13 cellular contexts compared by ENCODE assay signal in genomic region chr6:168133186-168133585, GRCh38. TPM values are rescaled to one million over a fixed set of nuclear protein-coding genes. Genes with fewer than 3 reads are reported as not detected.
DNase-seq lines count a peak whose midpoint lies in the region; ATAC-seq, FAIRE-seq and TF ChIP-seq lines count a peak whose summit lies in the region.
"Had no signal": no experiment of that assay in that cellular context is flagged by ENCODE, and none has a peak within 500 bp of the region (broad histone marks: within the 10 kb centered on the region; RNA-seq: fewer than 3 reads in every experiment).

No MANE protein-coding gene starts in this region.

- 2 to 9% (median 4%) methylated on average over 14 of the region's 14 CpGs for whole genome bisulfite sequencing in ovary, 3 donors

- TF ChIP-seq CTCF in AG10803 (conservative IDR thresholded peaks at IDR 0.05; ENCODE audit: low read length) (no peak), VCaP (conservative IDR thresholded peaks at IDR 0.05) (peak; percentile 42), ovary (IDR thresholded peaks at IDR 0.05) (no peak), GM10248 (IDR thresholded peaks at IDR 0.05; ENCODE audit: control extremely low read depth, extremely low read depth, low read depth, missing control alignments) (no peak)

- H3K27ac ChIP-seq in VCaP: no peak overlapping the region
- H3K27ac ChIP-seq in ovary: no peak overlapping the region

- H3K4me3 Mint-ChIP-seq in activated naive CD8-positive, alpha-beta T cell treated with anti-CD3 and anti-CD28 coated beads, Interleukin-2, amount 50 U/mL, for 24 hours: no peak overlapping the region
- no peak overlapping the region for H3K4me3 Mint-ChIP-seq in activated T-cell treated with anti-CD3 and anti-CD28 coated beads, Interleukin-2, amount 50 U/mL, for 72 hours

- H3K9me3 ChIP-seq in ovary: no peaks in the 10 kb centered on the region

- DNase-seq in AG10803 (ENCODE audit: low read depth) (peak; percentile 44), left ventricle myocardium superior (peak; percentile 65), ovary (peak; percentile 32 to 79 (median 67)), GM10248 (ENCODE audit: extremely low spot score) (no peak), GM12891 (ENCODE audit: insufficient read length, low spot score) (no peak)
- no peak for DNase-seq in activated naive CD8-positive, alpha-beta T cell treated with anti-CD3 and anti-CD28 coated beads, Interleukin-2, amount 50 U/mL, for 24 hours
- DNase-seq in activated T-cell treated with anti-CD3 and anti-CD28 coated beads, Interleukin-2, amount 50 U/mL, for 72 hours: no peak
- DNase-seq: activated T-cell treated with anti-CD3 and anti-CD28 coated beads for 4 hours, SW 1271 had no signal

- no peak for FAIRE-seq in GM12891 (lab: Jason Lieb, UNC)

- no peak for TF ChIP-seq EP300 in ovary (IDR thresholded peaks at IDR 0.05)

- H3K36me3 ChIP-seq in ovary: no peaks in the 10 kb centered on the region

- no peak for TF ChIP-seq POLR2A in ovary (IDR thresholded peaks at IDR 0.05)
- no peak for TF ChIP-seq POLR2A in GM12891 (IDR thresholded peaks at IDR 0.05; ENCODE audit: low read depth, low read length)

- peak; percentile 74 for ATAC-seq in left ventricle myocardium superior
- no peak for ATAC-seq in activated naive CD8-positive, alpha-beta T cell treated with anti-CD3 and anti-CD28 coated beads, Interleukin-2, amount 50 U/mL, for 24 hours
- no peak for ATAC-seq in activated T-cell treated with anti-CD3 and anti-CD28 coated beads, Interleukin-2, amount 50 U/mL, for 72 hours (replicated peaks in 1 of 2)

- peaks cover 7% of the 10 kb centered on the region for H3K4me1 ChIP-seq in ovary (ENCODE audit: insufficient read depth)

- H3K4me1 Mint-ChIP-seq in activated naive CD8-positive, alpha-beta T cell treated with anti-CD3 and anti-CD28 coated beads, Interleukin-2, amount 50 U/mL, for 24 hours: no peaks in the 10 kb centered on the region
- no peaks in the 10 kb centered on the region for H3K4me1 Mint-ChIP-seq in activated T-cell treated with anti-CD3 and anti-CD28 coated beads, Interleukin-2, amount 50 U/mL, for 72 hours (ENCODE audit: low read depth)

- no peaks in the 10 kb centered on the region for H3K27me3 ChIP-seq in ovary

- no peaks in the 10 kb centered on the region for H3K9me3 Mint-ChIP-seq in activated naive CD8-positive, alpha-beta T cell treated with anti-CD3 and anti-CD28 coated beads, Interleukin-2, amount 50 U/mL, for 24 hours
- H3K9me3 Mint-ChIP-seq in activated T-cell treated with anti-CD3 and anti-CD28 coated beads, Interleukin-2, amount 50 U/mL, for 72 hours: no peaks in the 10 kb centered on the region

- POLR2A ChIA-PET in GM10248 (lab: Yijun Ruan, JAX): no interaction called here

- H3K27me3 Mint-ChIP-seq in activated naive CD8-positive, alpha-beta T cell treated with anti-CD3 and anti-CD28 coated beads, Interleukin-2, amount 50 U/mL, for 24 hours: peaks cover 10% of the 10 kb centered on the region
- H3K27me3 Mint-ChIP-seq in activated T-cell treated with anti-CD3 and anti-CD28 coated beads, Interleukin-2, amount 50 U/mL, for 72 hours (ENCODE audit: low read depth): peaks cover 17% of the 10 kb centered on the region

- intact Hi-C loops in left ventricle myocardium superior (cut with micrococcal nuclease) (no loop called here), ovary (cut with DNase I) (no loop called here)

- CTCF ChIA-PET in GM10248 (lab: Yijun Ruan, JAX): no interaction called here

- no peak overlapping the region for H3K27ac Mint-ChIP-seq in activated naive CD8-positive, alpha-beta T cell treated with anti-CD3 and anti-CD28 coated beads, Interleukin-2, amount 50 U/mL, for 24 hours
- no peak overlapping the region for H3K27ac Mint-ChIP-seq in activated T-cell treated with anti-CD3 and anti-CD28 coated beads, Interleukin-2, amount 50 U/mL, for 72 hours

- H3K4me3 ChIP-seq in AG10803 (ENCODE audit: low read length) (peak overlapping the region; percentile 47), ovary (peak overlapping the region; percentile 25)

- H3K36me3 Mint-ChIP-seq in activated naive CD8-positive, alpha-beta T cell treated with anti-CD3 and anti-CD28 coated beads, Interleukin-2, amount 50 U/mL, for 24 hours (ENCODE audit: low read depth): no peaks in the 10 kb centered on the region
- no peaks in the 10 kb centered on the region for H3K36me3 Mint-ChIP-seq in activated T-cell treated with anti-CD3 and anti-CD28 coated beads, Interleukin-2, amount 50 U/mL, for 72 hours (ENCODE audit: insufficient read depth in 2 of 2)

TF ChIP-seq in GM12891, 5 proteins besides CTCF, POLR2A, EP300 and RAD21:
- no peak for TF ChIP-seq POU2F2 (IDR thresholded peaks at IDR 0.05; ENCODE audit: low read depth, low read length)
- TF ChIP-seq SPI1 (IDR thresholded peaks at IDR 0.05; ENCODE audit: low read depth, low read length): no peak
- TF ChIP-seq TAF1 (IDR thresholded peaks at IDR 0.05; ENCODE audit: low read depth, low read length): no peak
- TF ChIP-seq PAX5 (IDR thresholded peaks at IDR 0.05; ENCODE audit: insufficient read depth, low read length, severe bottlenecking): no peak
- TF ChIP-seq POLR2AphosphoS5 (IDR thresholded peaks at IDR 0.05; ENCODE audit: low read depth, low read length): no peak
TF ChIP-seq in GM12891: peak in this region for 0.

RNA-seq across cellular contexts. Expression of gene FRMD1, which starts 54.2 kb away (rescaled TPM):
- total RNA-seq in left ventricle myocardium superior (0.45 TPM), ovary (under 1 TPM in 5 of 7 donors, not detected in 2; 0.20 to 0.48 (median 0.31) TPM)
- under 1 TPM; 0.10 to 0.36 TPM for polyA plus RNA-seq in ovary
- under 1 TPM; 0.05 to 0.09 TPM for total RNA-seq in activated T-cell treated with anti-CD3 and anti-CD28 coated beads, Interleukin-2, amount 50 U/mL, for 72 hours
- 0.08 TPM for polyA plus RNA-seq in GM12891 (2012; ENCODE audit: low read depth, missing spikeins)
- total RNA-seq: Calu3, endothelial cell of umbilical vein, temporal lobe had no signal
- polyA plus RNA-seq: endothelial cell of umbilical vein had no signal

Comparison
In these comparisons a context has a peak if more than half of its experiments do, and no peak if none do; other contexts are left out.
1. DNase-seq: peak in AG10803 (single experiment), left ventricle myocardium superior (single experiment) and ovary (5 of 5); none in activated naive CD8-positive, alpha-beta T cell treated with anti-CD3 and anti-CD28 coated beads, Interleukin-2, amount 50 U/mL, for 24 hours (single experiment), activated T-cell treated with anti-CD3 and anti-CD28 coated beads, Interleukin-2, amount 50 U/mL, for 72 hours (0 of 2), GM10248 (single experiment) and GM12891 (single experiment).